ENCODE assay signal across 7 cellular contexts in the genomic region with DNA sequence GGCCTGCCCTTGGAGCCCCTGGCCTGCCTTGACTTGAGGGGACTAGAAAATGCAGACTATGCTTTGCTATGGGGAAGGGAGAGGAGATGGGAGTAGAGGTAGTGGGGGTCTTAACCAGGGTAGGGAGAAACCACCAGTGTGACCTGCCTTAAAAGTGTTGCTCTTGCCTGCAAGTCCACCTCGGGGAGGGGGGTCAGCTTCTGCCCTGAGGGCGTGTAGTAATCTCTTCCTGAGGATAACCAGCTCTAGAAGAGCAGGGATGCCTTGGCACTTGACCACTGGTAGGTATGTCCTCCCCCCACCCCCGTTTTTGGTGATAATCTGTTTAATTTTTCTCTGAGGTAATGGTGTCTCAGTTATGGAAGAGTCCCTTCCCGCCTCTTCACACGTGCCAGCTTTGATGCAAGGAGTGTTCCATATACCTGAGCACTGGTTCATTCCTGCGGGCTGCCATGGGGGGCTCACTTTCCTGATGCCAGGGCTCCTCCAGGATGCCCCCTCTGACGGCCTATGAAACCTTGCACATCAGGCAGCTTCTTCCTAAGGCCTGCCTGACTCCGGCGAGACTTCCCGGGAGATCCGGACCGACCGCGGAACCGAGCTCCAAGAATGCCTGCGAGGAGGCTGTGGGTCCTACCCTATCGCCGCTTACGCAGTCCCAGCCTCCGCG. TPM values are rescaled to one million over a fixed set of nuclear protein-coding genes. Genes with fewer than 3 reads are reported as not detected.
DNase-seq lines count a peak whose midpoint lies in the region; ATAC-seq and TF ChIP-seq lines count a peak whose summit lies in the region.

No MANE protein-coding gene starts in this region.

- H3K4me3 ChIP-seq in esophagus squamous epithelium = peak overlapping the region; percentile 59 to 96 (median 75)
- H3K4me3 ChIP-seq in sigmoid colon = peak overlapping the region; percentile 62 to 95 (median 90)

- ATAC-seq in GM21447 (IDR thresholded peaks at IDR 0.05; ENCODE audit: unreplicated experiment) (peak; percentile 6), HG03378 (IDR thresholded peaks at IDR 0.05; ENCODE audit: unreplicated experiment) (no peak), GM21723 (IDR thresholded peaks at IDR 0.05; ENCODE audit: unreplicated experiment) (no peak)

- POLR2A ChIA-PET in RWPE1 (lab: Yijun Ruan, JAX; ENCODE audit: low non-redundant PET) = interaction anchor here (0.7 to 1.3 kb wide), 3 partner anchors 18 to 31 kb away, joined by 3 read pairs; partner anchors contain the start of gene WDR6

- DNase-seq in RWPE1 (ENCODE audit: low spot score) (no peak), esophagus squamous epithelium (lab: John Stamatoyannopoulos, UW) (no peak), sigmoid colon (no peak), midbrain (lab: John Stamatoyannopoulos, UW) (no peak)

- TF ChIP-seq POLR2A in esophagus squamous epithelium (IDR thresholded peaks at IDR 0.05) (no peak), sigmoid colon (IDR thresholded peaks at IDR 0.05) (no peak)

- TF ChIP-seq EP300 in sigmoid colon (IDR thresholded peaks at IDR 0.05) = no peak

- H3K27me3 ChIP-seq in esophagus squamous epithelium (no peaks in the 10 kb centered on the region), sigmoid colon (no peaks in the 10 kb centered on the region)

- peaks cover 14 to 47% (median 22%) of the 10 kb centered on the region in 3 donors for H3K4me1 ChIP-seq in esophagus squamous epithelium
- peaks cover 0 to 33% (median 26%) of the 10 kb centered on the region in 4 donors for H3K4me1 ChIP-seq in sigmoid colon

- no peaks in the 10 kb centered on the region for H3K9me3 ChIP-seq in esophagus squamous epithelium
- H3K9me3 ChIP-seq in sigmoid colon = no peaks in the 10 kb centered on the region

- peaks cover 3 to 27% (median 11%) of the 10 kb centered on the region in 3 donors for H3K36me3 ChIP-seq in esophagus squamous epithelium
- H3K36me3 ChIP-seq in sigmoid colon = peaks cover 3 to 29% (median 7%) of the 10 kb centered on the region in 4 donors

- intact Hi-C loops in esophagus squamous epithelium (cut with DNase I) (no loop called here), sigmoid colon (cut with DNase I) (loop anchor here (2.0 to 5.0 kb wide), 3 partner anchors 40 to 458 kb away; partner anchors contain the start of genes IMPDH2 and QRICH1)

- 10 to 24% methylated on average over 4 to 5 of the region's 21 CpGs for whole genome bisulfite sequencing in esophagus squamous epithelium, 2 donors
- WGBS in sigmoid colon, 2 donors = 4 to 8% methylated on average over 21 of the region's 21 CpGs

- CTCF ChIA-PET in RWPE1 (lab: Yijun Ruan, JAX) = interaction anchor here (0.5 to 1.2 kb wide), 3 partner anchors 9 to 43 kb away, joined by 3 read pairs; no protein-coding TSS in a partner anchor

- peak overlapping the region; percentile 94 for H3K27ac ChIP-seq in RWPE1
- H3K27ac ChIP-seq in esophagus squamous epithelium = peak overlapping the region; percentile 81 to 98 (median 88)
- peak overlapping the region; percentile 93 to 97 (median 96) for H3K27ac ChIP-seq in sigmoid colon

- TF ChIP-seq CTCF in RWPE1 (conservative IDR thresholded peaks at IDR 0.05; ENCODE audit: low read depth) = no peak
- TF ChIP-seq CTCF in esophagus squamous epithelium (IDR thresholded peaks at IDR 0.05) = no peak
- no peak for TF ChIP-seq CTCF in sigmoid colon (IDR thresholded peaks at IDR 0.05)

RNA-seq across cellular contexts. Expression of gene P4HTM, which starts 0.8 kb away (rescaled TPM):
- total RNA-seq in esophagus squamous epithelium (10 to 100 TPM in 3 of 4 donors, 1 to 10 TPM in 1; 5.7 to 28.1 (median 16.7) TPM), sigmoid colon (10 to 100 TPM; 30.9 to 41.3 (median 33.4) TPM)
- 10 to 100 TPM in 1 of 3 donors, 1 to 10 TPM in 2; 5.4 to 28.9 (median 5.5) TPM for polyA plus RNA-seq in sigmoid colon

RNA-seq across cellular contexts. Expression of gene WDR6, which starts 17.9 kb away (rescaled TPM):
- 10 to 100 TPM; 27.4 to 78.0 (median 37.6) TPM for total RNA-seq in esophagus squamous epithelium
- 100 to 1,000 TPM in 1 of 4 donors, 10 to 100 TPM in 3; 71.3 to 122 (median 93.5) TPM for total RNA-seq in sigmoid colon
- polyA plus RNA-seq in sigmoid colon = 100 to 1,000 TPM in 1 of 3 donors, 10 to 100 TPM in 2; 21.0 to 124 (median 27.6) TPM

RNA-seq across cellular contexts. Expression of gene DALRD3, which starts 29.1 kb away (rescaled TPM):
- total RNA-seq in esophagus squamous epithelium (10 to 100 TPM; 34.4 to 42.4 (median 37.1) TPM), sigmoid colon (10 to 100 TPM; 11.8 to 35.5 (median 19.5) TPM)
- 10 to 100 TPM; 14.3 to 26.3 (median 19.8) TPM for polyA plus RNA-seq in sigmoid colon

RNA-seq across cellular contexts. Expression of gene NDUFAF3, which starts 32.7 kb away (rescaled TPM):
- total RNA-seq in esophagus squamous epithelium = 10 to 100 TPM; 50.8 to 88.1 (median 54.1) TPM
- 100 to 1,000 TPM in 2 of 4 donors, 10 to 100 TPM in 2; 75.9 to 116 (median 94.9) TPM for total RNA-seq in sigmoid colon
- polyA plus RNA-seq in sigmoid colon = 10 to 100 TPM; 62.8 to 85.9 (median 74.4) TPM

RNA-seq across cellular contexts. Expression of gene IMPDH2, which starts 39.9 kb away (rescaled TPM):
- total RNA-seq in esophagus squamous epithelium (100 to 1,000 TPM; 123 to 278 (median 200) TPM), sigmoid colon (100 to 1,000 TPM in 2 of 4 donors, 10 to 100 TPM in 2; 91.1 to 126 (median 109) TPM)
- polyA plus RNA-seq in sigmoid colon = 100 to 1,000 TPM in 1 of 3 donors, 10 to 100 TPM in 2; 55.0 to 187 (median 93.1) TPM
